In the genomic region with DNA sequence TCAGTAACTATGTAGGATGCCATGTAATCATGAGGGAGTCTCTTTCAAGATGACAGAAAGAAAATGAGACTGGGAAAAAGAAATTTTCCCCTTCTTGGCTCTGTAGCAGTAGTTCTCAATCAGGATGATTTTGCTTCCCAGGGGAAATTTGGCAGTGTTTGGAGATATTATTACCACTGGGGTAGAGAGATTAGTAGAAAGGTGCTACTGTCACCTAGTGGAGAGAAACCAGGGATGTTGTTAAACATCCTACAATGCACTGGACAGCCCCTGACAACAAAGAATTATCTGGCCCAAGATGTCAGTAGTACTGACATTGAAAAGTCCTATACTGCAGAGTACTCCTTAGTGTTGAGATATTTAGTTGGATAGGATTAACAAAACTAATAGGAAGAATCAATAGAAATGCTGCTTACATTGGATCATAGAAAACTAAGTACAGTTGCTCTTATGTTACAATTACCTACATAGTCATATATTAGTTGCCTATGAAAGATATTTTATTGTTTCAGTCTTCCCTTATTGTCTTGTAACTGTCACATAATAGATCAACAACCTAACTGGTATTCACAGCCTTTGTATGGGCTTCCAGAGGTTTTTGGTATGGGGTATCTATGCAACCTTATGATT, we compare ENCODE assay signal across 8 cellular contexts.
DNase-seq lines count a peak whose midpoint lies in the region; ATAC-seq and TF ChIP-seq lines count a peak whose summit lies in the region.

No MANE protein-coding gene starts in this region.

- no peaks in the 10 kb centered on the region for H3K9me2 ChIP-seq in MM.1S (replicated peaks; ENCODE audit: insufficient read depth, low read length)
- H3K9me2 ChIP-seq in Karpas-422 (replicated peaks; ENCODE audit: insufficient read depth, low read length): no peaks in the 10 kb centered on the region

- H3K36me3 ChIP-seq in heart left ventricle (no peaks in the 10 kb centered on the region), MM.1S (replicated peaks; ENCODE audit: insufficient read depth, low read length) (no peaks in the 10 kb centered on the region), body of pancreas (replicated peaks in 1 of 2; ENCODE audit: insufficient read depth in 1 of 2, low read depth in 2 of 2) (no peaks in the 10 kb centered on the region), right lobe of liver (no peaks in the 10 kb centered on the region), Karpas-422 (ENCODE audit: insufficient read depth, low read length) (no peaks in the 10 kb centered on the region)

- no peak overlapping the region for H3K9ac ChIP-seq in MM.1S (ENCODE audit: low read length)
- H3K9ac ChIP-seq in Karpas-422 (ENCODE audit: low read length): no peak overlapping the region

- H3K9me3 ChIP-seq in heart left ventricle (no peaks in the 10 kb centered on the region), MM.1S (replicated peaks; ENCODE audit: insufficient read depth, low read length) (no peaks in the 10 kb centered on the region), body of pancreas (no peaks in the 10 kb centered on the region), right lobe of liver (no peaks in the 10 kb centered on the region), Karpas-422 (ENCODE audit: low read length) (peaks cover 4% of the 10 kb centered on the region)

- peak; percentile 34 to 67 (median 56) for TF ChIP-seq CTCF in heart left ventricle (IDR thresholded peaks at IDR 0.05)
- peak; percentile 98 for TF ChIP-seq CTCF in MM.1S (IDR thresholded peaks at IDR 0.05; ENCODE audit: low read length)
- peak in 6 of 7 experiments; percentile 18 to 39 (median 24) for TF ChIP-seq CTCF in body of pancreas (IDR thresholded peaks at IDR 0.05)
- TF ChIP-seq CTCF in right lobe of liver (IDR thresholded peaks at IDR 0.05): peak; percentile 39 to 62 (median 56)

- no peaks in the 10 kb centered on the region for H3K27me3 ChIP-seq in heart left ventricle
- no peaks in the 10 kb centered on the region for H3K27me3 ChIP-seq in MM.1S (replicated peaks; ENCODE audit: insufficient read depth, low read length)
- no peaks in the 10 kb centered on the region for H3K27me3 ChIP-seq in body of pancreas
- no peaks in the 10 kb centered on the region for H3K27me3 ChIP-seq in right lobe of liver
- no peaks in the 10 kb centered on the region for H3K27me3 ChIP-seq in Karpas-422 (ENCODE audit: low read length)

- peak in 3 of 4 donors; percentile 53 to 77 (median 65) for ATAC-seq in heart left ventricle
- ATAC-seq in Right ventricle myocardium superior (ENCODE audit: poor library complexity): no peak
- ATAC-seq in body of pancreas: no peak
- ATAC-seq in right lobe of liver: peak; percentile 49 to 64 (median 56)
- no peak for ATAC-seq in GM18861 (IDR thresholded peaks at IDR 0.05; ENCODE audit: unreplicated experiment)

- H3K4me2 ChIP-seq in MM.1S (ENCODE audit: low read depth, low read length): no peak overlapping the region
- no peak overlapping the region for H3K4me2 ChIP-seq in Karpas-422 (ENCODE audit: low read depth, low read length, poor library complexity, severe bottlenecking)

- H3K4me1 ChIP-seq in heart left ventricle (peaks cover 0 to 11% (median 0%) of the 10 kb centered on the region in 12 donors), MM.1S (ENCODE audit: low read length) (no peaks in the 10 kb centered on the region), body of pancreas (no peaks in the 10 kb centered on the region), right lobe of liver (peaks cover 0 to 12% (median 2%) of the 10 kb centered on the region in 4 donors), Karpas-422 (ENCODE audit: low read length) (no peaks in the 10 kb centered on the region)

- DNase-seq in heart left ventricle (no peak), Right ventricle myocardium superior (no peak), MM.1S (peak; percentile 61), body of pancreas (no peak), right lobe of liver (no peak), Karpas-422 (no peak), DMS79 (lab: John Stamatoyannopoulos, UW) (no peak)

- H3K79me2 ChIP-seq in MM.1S (ENCODE audit: low read length): no peaks in the 10 kb centered on the region
- no peaks in the 10 kb centered on the region for H3K79me2 ChIP-seq in Karpas-422 (ENCODE audit: low read length)

- TF ChIP-seq POLR2A in heart left ventricle (IDR thresholded peaks at IDR 0.05): no peak
- TF ChIP-seq POLR2A in body of pancreas (IDR thresholded peaks at IDR 0.05): no peak
- TF ChIP-seq POLR2A in right lobe of liver (IDR thresholded peaks at IDR 0.05): no peak

- H2AFZ ChIP-seq in MM.1S (ENCODE audit: low read length) (no peak overlapping the region), Karpas-422 (ENCODE audit: low read length) (no peak overlapping the region)

- H3K27ac ChIP-seq in heart left ventricle: no peak overlapping the region
- H3K27ac ChIP-seq in MM.1S (ENCODE audit: low read length): no peak overlapping the region
- no peak overlapping the region for H3K27ac ChIP-seq in body of pancreas
- no peak overlapping the region for H3K27ac ChIP-seq in right lobe of liver
- H3K27ac ChIP-seq in Karpas-422 (ENCODE audit: low read length): no peak overlapping the region

- no peaks in the 10 kb centered on the region for H3F3A ChIP-seq in MM.1S (ENCODE audit: insufficient read depth, low read length)

- intact Hi-C loops in heart left ventricle (cut with DNase I) (loop anchor here in 8 of 10 donors (5.0 to 10.0 kb wide), 6 partner anchors 300 to 568 kb away; partner anchors contain the start of gene RAP2B (in 1 of the 8)), Right ventricle myocardium superior (cut with DNase I) (no loop called here), body of pancreas (cut with DNase I) (no loop called here), right lobe of liver (cut with DNase I) (no loop called here)

- H4K20me1 ChIP-seq in MM.1S (ENCODE audit: insufficient read depth, low read length): no peaks in the 10 kb centered on the region
- H4K20me1 ChIP-seq in Karpas-422 (ENCODE audit: insufficient read depth, low read depth, low read length): no peaks in the 10 kb centered on the region

- no peak overlapping the region for H3K4me3 ChIP-seq in heart left ventricle
- H3K4me3 ChIP-seq in MM.1S (ENCODE audit: low read length): no peak overlapping the region
- H3K4me3 ChIP-seq in body of pancreas: no peak overlapping the region
- H3K4me3 ChIP-seq in right lobe of liver: no peak overlapping the region
- no peak overlapping the region for H3K4me3 ChIP-seq in Karpas-422 (ENCODE audit: low read length)

Comparison
In these comparisons a context has a peak if more than half of its experiments do, and no peak if none do; other contexts are left out.
1. ATAC-seq: peak in heart left ventricle (3 of 4) and right lobe of liver (4 of 4); none in Right ventricle myocardium superior (single experiment), body of pancreas (single experiment) and GM18861 (single experiment).
2. intact Hi-C loops: an anchor here in heart left ventricle (5.0 to 10.0 kb wide); none called in Right ventricle myocardium superior, body of pancreas and right lobe of liver.
3. CTCF ChIP-seq: peak in every context shown above with its lines; median percentile 98 in MM.1S; 56 in heart left ventricle; 56 in right lobe of liver; 24 in body of pancreas.